Comparison of ENCODE assay signal across 8 cellular contexts in genomic region chr12:59595557-59596231, GRCh38. TPM values are rescaled to one million over a fixed set of nuclear protein-coding genes. Genes with fewer than 3 reads are reported as not detected.
DNase-seq lines count a peak whose midpoint lies in the region; ATAC-seq and TF ChIP-seq lines count a peak whose summit lies in the region.

Gene SLC16A7, plus strand, starts transcription at chr12:59596029. Its CDS starts 108,773 bp downstream, at chr12:59704802.

- H3K27me3 ChIP-seq in CD8-positive, alpha-beta T cell (ENCODE audit: insufficient read depth, low read length), result no peaks in the 10 kb centered on the region

- peak within 1 kb of the TSS; percentile 94 for H3K27ac ChIP-seq in CD8-positive, alpha-beta T cell (ENCODE audit: low read depth, low read length)

- no peak for TF ChIP-seq CTCF in CD8-positive, alpha-beta T cell (IDR thresholded peaks at IDR 0.05)
- no peak for TF ChIP-seq CTCF in endothelial cell (IDR thresholded peaks at IDR 0.05; ENCODE audit: unreplicated experiment)
- no peak for TF ChIP-seq CTCF in mesothelial cell of epicardium (IDR thresholded peaks at IDR 0.05; ENCODE audit: unreplicated experiment)

- H3K9me3 Mint-ChIP-seq in CD8-positive, alpha-beta T cell, result no peaks in the 10 kb centered on the region
- H3K9me3 Mint-ChIP-seq in endothelial cell (ENCODE audit: unreplicated experiment) (no peaks in the 10 kb centered on the region), mesothelial cell of epicardium (no peaks in the 10 kb centered on the region)

- DNase-seq in CD8-positive, alpha-beta T cell, result peak; percentile 62 to 90 (median 82)
- DNase-seq in HT-29 (ENCODE audit: low spot score) (peak; percentile 77), NOMO-1 treated with dmso at 0.1 percent for 144 hours (lab: John Stamatoyannopoulos, UW; ENCODE audit: unreplicated experiment) (peak; percentile 65), endothelial cell (ENCODE audit: low spot score) (peak; percentile 75), mesothelial cell of epicardium (ENCODE audit: low spot score in 2 of 2, unreplicated experiment in 2 of 2) (peak in 1 of 2 experiments; percentile 68)
- peak; percentile 59 for DNase-seq in activated CD8-positive, alpha-beta memory T cell treated with anti-CD3 and anti-CD28 coated beads, Interleukin-2, amount 50 U/mL, for 24 hours (ENCODE audit: extremely low read depth)
- peak; percentile 77 to 78 for DNase-seq in stimulated activated CD8-positive, alpha-beta memory T cell treated with anti-CD3 and anti-CD28 coated beads, Interleukin-15, amount 100 ng/mL, for 4 hours (ENCODE audit: low read depth in 2 of 2)

- H3K36me3 ChIP-seq in CD8-positive, alpha-beta T cell (ENCODE audit: insufficient read depth, low read length), result no peaks in the 10 kb centered on the region

- peak within 1 kb of the TSS; percentile 98 for H3K27ac Mint-ChIP-seq in CD8-positive, alpha-beta T cell
- H3K27ac Mint-ChIP-seq in endothelial cell (ENCODE audit: unreplicated experiment) (peak within 1 kb of the TSS; percentile 90), mesothelial cell of epicardium (peak within 1 kb of the TSS; percentile 96)

- peaks cover 43% of the 10 kb centered on the region for H3K4me1 ChIP-seq in CD8-positive, alpha-beta T cell (ENCODE audit: insufficient read depth, low read length)

- H3K9me3 ChIP-seq in CD8-positive, alpha-beta T cell (ENCODE audit: low read length), result no peaks in the 10 kb centered on the region

- peak within 1 kb of the TSS; percentile 95 for H3K4me3 ChIP-seq in CD8-positive, alpha-beta T cell (ENCODE audit: low read depth, low read length)

- CTCF ChIA-PET in CD8-positive, alpha-beta T cell (lab: Charles Lee), result interaction anchor here (0.6 to 1.5 kb wide), 5 partner anchors 11 to 212 kb away, joined by 3 to 5 read pairs (median 3); no protein-coding TSS in a partner anchor

- peak within 1 kb of the TSS; percentile 90 for H3K4me3 Mint-ChIP-seq in CD8-positive, alpha-beta T cell
- peak within 1 kb of the TSS; percentile 93 for H3K4me3 Mint-ChIP-seq in endothelial cell (ENCODE audit: unreplicated experiment)
- peak within 1 kb of the TSS; percentile 87 for H3K4me3 Mint-ChIP-seq in mesothelial cell of epicardium

- POLR2A ChIA-PET in CD8-positive, alpha-beta T cell (lab: Charles Lee), result interaction anchor here (0.7 to 2.0 kb wide), 9 partner anchors 9 to 150 kb away, joined by 3 to 6 read pairs (median 4); no protein-coding TSS in a partner anchor

- peaks cover 54% of the 10 kb centered on the region for H3K4me1 Mint-ChIP-seq in CD8-positive, alpha-beta T cell (ENCODE audit: low read depth)
- peaks cover 32% of the 10 kb centered on the region for H3K4me1 Mint-ChIP-seq in endothelial cell (ENCODE audit: unreplicated experiment)
- peaks cover 26% of the 10 kb centered on the region for H3K4me1 Mint-ChIP-seq in mesothelial cell of epicardium

- peaks cover 33% of the 10 kb centered on the region for H3K36me3 Mint-ChIP-seq in CD8-positive, alpha-beta T cell
- no peaks in the 10 kb centered on the region for H3K36me3 Mint-ChIP-seq in endothelial cell (ENCODE audit: low read depth, unreplicated experiment)
- H3K36me3 Mint-ChIP-seq in mesothelial cell of epicardium, result no peaks in the 10 kb centered on the region

- intact Hi-C loops in CD8-positive, alpha-beta T cell (cut with DNase I, micrococcal nuclease), result loop anchor here (1.0 to 10.0 kb wide), 4 partner anchors 17 to 212 kb away; no protein-coding TSS in a partner anchor

- ATAC-seq in CD8-positive, alpha-beta T cell, result peak; percentile 32
- peak; percentile 66 for ATAC-seq in GM21367 (IDR thresholded peaks at IDR 0.05; ENCODE audit: unreplicated experiment)

- no peaks in the 10 kb centered on the region for H3K27me3 Mint-ChIP-seq in CD8-positive, alpha-beta T cell (ENCODE audit: low read depth)
- H3K27me3 Mint-ChIP-seq in endothelial cell (ENCODE audit: unreplicated experiment) (peaks cover 6% of the 10 kb centered on the region), mesothelial cell of epicardium (ENCODE audit: low read depth) (peaks cover 15% of the 10 kb centered on the region)

RNA-seq across cellular contexts. Expression of gene SLC16A7, which starts in this region (rescaled TPM):
- total RNA-seq in CD8-positive, alpha-beta T cell, result 10 to 100 TPM; 14.2 to 16.9 TPM
- total RNA-seq in HT-29 (2014; rRNA removed; shearing (Covaris generic)), result 3.0 and 15.8 TPM in 2 replicates
- 14.6 TPM for total RNA-seq in endothelial cell (ENCODE audit: unreplicated experiment)
- total RNA-seq in mesothelial cell of epicardium, result 4.3 to 5.9 TPM (median 4.4 TPM) in 3 replicates
